9 cellular contexts compared by ENCODE assay signal in the genomic region with DNA sequence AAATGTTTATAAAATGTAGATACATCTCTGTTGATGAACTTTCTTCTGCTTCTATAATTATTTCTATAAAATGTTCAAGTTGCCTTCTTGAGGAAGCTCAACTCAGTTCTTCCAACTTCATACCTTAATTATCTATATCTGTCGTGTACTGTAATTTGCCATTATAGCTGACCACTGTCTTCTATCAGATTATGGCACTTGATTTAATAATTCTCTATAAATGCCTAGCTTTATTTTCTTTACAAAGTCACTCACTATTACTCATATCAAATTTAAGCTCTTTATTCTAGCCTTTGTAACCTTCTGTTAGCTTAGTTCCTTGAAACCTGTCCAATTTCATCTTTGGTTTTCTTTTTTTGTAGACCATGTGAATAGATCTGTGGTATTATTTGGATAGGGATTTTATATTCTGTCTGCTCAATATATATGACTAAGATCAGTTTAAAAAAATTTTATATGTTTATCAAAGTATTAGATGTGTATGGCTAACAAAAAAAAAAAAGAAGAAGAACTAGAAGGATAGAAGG.
"Had no signal": no experiment of that assay in that cellular context is flagged by ENCODE, and none has a peak within 500 bp of the region (broad histone marks: within the 10 kb centered on the region; RNA-seq: fewer than 3 reads in every experiment).

No MANE protein-coding gene starts in this region.

- H3K9ac ChIP-seq: GM23248 had no signal

- DNase-seq: GM23248, GOT3, H7, HFFc6 had no signal

- H3K9me3 ChIP-seq: HAP-1 had no signal

- H3K4me3 Mint-ChIP-seq: HFFc6 had no signal

- H3K4me1 ChIP-seq: HAP-1 had no signal

- H3K4me3 ChIP-seq: GM23248, HAP-1, K562 had no signal

- H3K27ac ChIP-seq: GM23248, HL-60 had no signal

- H3K27ac Mint-ChIP-seq: HFFc6 had no signal

- H2AFZ ChIP-seq: GM23248 had no signal

- ATAC-seq: HCT116, HepG2, K562 had no signal

- H3K9me3 Mint-ChIP-seq: HFFc6 had no signal
